ENCODE assay signal across 15 cellular contexts in the genomic region with DNA sequence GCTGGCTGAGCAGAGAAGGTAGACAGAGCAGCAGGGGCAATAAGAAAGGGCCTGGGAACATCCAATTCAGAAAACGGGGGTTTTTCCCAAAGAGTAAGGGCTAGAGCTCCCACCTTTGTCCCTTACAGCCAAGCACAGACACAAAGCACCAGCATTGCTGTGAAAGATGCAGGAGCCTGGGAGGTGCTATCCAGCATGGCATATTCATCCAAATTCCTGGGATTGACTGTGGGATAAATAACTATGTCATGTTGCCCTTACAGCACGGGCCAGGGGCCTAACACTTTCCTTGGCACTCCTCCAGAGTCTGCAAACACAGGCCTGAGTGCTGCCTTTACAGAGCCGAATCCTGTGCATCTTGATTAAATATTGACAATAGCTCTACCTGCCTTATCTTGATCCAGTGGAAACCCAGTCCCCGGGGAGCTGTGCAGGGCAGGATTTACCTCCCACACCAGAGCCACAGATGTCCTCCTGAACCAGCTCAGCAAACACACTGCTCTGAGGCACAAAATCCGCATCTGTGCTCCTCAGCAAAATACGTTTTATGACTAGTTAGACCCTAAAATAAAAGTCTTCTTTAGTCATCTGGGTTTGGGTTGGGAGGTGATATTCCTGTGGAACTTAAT. TPM values are rescaled to one million over a fixed set of nuclear protein-coding genes. Genes with fewer than 3 reads are reported as not detected.
DNase-seq lines count a peak whose midpoint lies in the region; ATAC-seq and TF ChIP-seq lines count a peak whose summit lies in the region.
"Had no signal": no experiment of that assay in that cellular context is flagged by ENCODE, and none has a peak within 500 bp of the region (broad histone marks: within the 10 kb centered on the region; RNA-seq: fewer than 3 reads in every experiment).

No MANE protein-coding gene starts in this region.

- TF ChIP-seq EP300 in transverse colon (IDR thresholded peaks at IDR 0.05; ENCODE audit: low read depth) = no peak

- intact Hi-C loops in body of pancreas (cut with DNase I) = no loop called here
- intact Hi-C loops in transverse colon (cut with DNase I; ENCODE audit: low total_unique reads) = no loop called here

- H3K4me3 ChIP-seq in body of pancreas = no peak overlapping the region
- H3K4me3 ChIP-seq in transverse colon = no peak overlapping the region
- H3K4me3 ChIP-seq: left ventricle myocardium inferior, thyroid gland had no signal

- no peaks in the 10 kb centered on the region for H3K27me3 ChIP-seq in body of pancreas
- H3K27me3 ChIP-seq in transverse colon = no peaks in the 10 kb centered on the region
- H3K27me3 ChIP-seq: neutrophil, thyroid gland had no signal

- TF ChIP-seq CTCF in body of pancreas (IDR thresholded peaks at IDR 0.05) (no peak), transverse colon (IDR thresholded peaks at IDR 0.05) (no peak)

- no peak for TF ChIP-seq POLR2A in body of pancreas (IDR thresholded peaks at IDR 0.05)
- no peak for TF ChIP-seq POLR2A in transverse colon (IDR thresholded peaks at IDR 0.05)

- WGBS in body of pancreas, 2 donors = 18 to 24% methylated on average over 6 of the region's 6 CpGs
- 12 to 59% methylated on average over 2 to 6 of the region's 6 CpGs for WGBS in transverse colon (ENCODE audit: low coverage in 1 of 2), 2 donors

- ATAC-seq in body of pancreas = peak; percentile 86
- ATAC-seq: effector memory CD8-positive, alpha-beta T cell had no signal

- in situ Hi-C loops in transverse colon (cut with MboI; ENCODE audit: low pct_ligation_motif_present in 1 of 4, low pct_unique_long_range_greater_than_20kb in 1 of 4, low sequenced_read_pairs in 3 of 4) = no loop called here
- in situ Hi-C loops in G401 (cut with HindIII; ENCODE audit: low sequenced_read_pairs) = no loop called here

- H3K36me3 ChIP-seq in body of pancreas (replicated peaks in 1 of 2; ENCODE audit: insufficient read depth in 1 of 2, low read depth in 2 of 2) = no peaks in the 10 kb centered on the region
- H3K36me3 ChIP-seq in transverse colon = no peaks in the 10 kb centered on the region
- H3K36me3 ChIP-seq: left ventricle myocardium inferior, neutrophil, thyroid gland had no signal

- H3K27ac ChIP-seq in body of pancreas (peak overlapping the region; percentile 46 to 78 (median 74)), transverse colon (peak overlapping the region in 3 of 4 donors; percentile 19 to 47 (median 35))
- H3K27ac ChIP-seq: KMS-11, left ventricle myocardium inferior, neutrophil, thyroid gland had no signal

- H3K9me3 ChIP-seq in body of pancreas = no peaks in the 10 kb centered on the region
- H3K9me3 ChIP-seq in transverse colon = peaks cover 0 to 5% of the 10 kb centered on the region in 2 donors
- H3K9me3 ChIP-seq: neutrophil, thyroid gland had no signal

- DNase-seq in NCI-H1092 (lab: John Stamatoyannopoulos, UW) (peak; percentile 93), NCI-H446 treated with DMSO at 0.1 percent for 48 hours (lab: John Stamatoyannopoulos, UW) (peak; percentile 21), body of pancreas (peak; percentile 63 to 86 (median 79)), transverse colon (peak; percentile 48), cerebellar cortex (ENCODE audit: low spot score) (no peak), SW480 (ENCODE audit: low spot score) (no peak), G401 (ENCODE audit: low spot score) (no peak)
- DNase-seq: activated CD4-positive, alpha-beta T cell treated with anti-CD3 and anti-CD28 coated beads for 4 hours; effector memory CD8-positive, alpha-beta T cell; left ventricle myocardium inferior; SW 1271; thyroid gland had no signal

- H3K4me1 ChIP-seq in body of pancreas = peaks cover 74% of the 10 kb centered on the region
- peaks cover 5 to 39% (median 21%) of the 10 kb centered on the region in 4 donors for H3K4me1 ChIP-seq in transverse colon

RNA-seq across cellular contexts. Expression of a gene that starts 36.3 kb away (rescaled TPM):
- total RNA-seq in body of pancreas = 10 to 100 TPM in 1 of 2 donors, 1 to 10 TPM in 1; 1.0 to 10.9 TPM
- 1 to 10 TPM; 6.0 to 9.6 (median 7.1) TPM for total RNA-seq in transverse colon
- total RNA-seq in G401 (2014; rRNA removed; shearing (Covaris generic)) = not detected in 2 replicates
- total RNA-seq: Daoy had no signal

RNA-seq across cellular contexts. Expression of a gene that starts 44.5 kb away (rescaled TPM):
- total RNA-seq in body of pancreas (1 to 10 TPM in 1 of 2 donors, not detected in 1; 8.9 TPM), transverse colon (10 to 100 TPM in 1 of 4 donors, 1 to 10 TPM in 3; 1.4 to 19.8 (median 2.9) TPM)
- 7.0 and 28.4 TPM in 2 replicates for total RNA-seq in G401 (2014; rRNA removed; shearing (Covaris generic))
- total RNA-seq: Daoy had no signal

Comparison
In these comparisons a context has a peak if more than half of its experiments do, and no peak if none do; other contexts are left out.
1. DNase-seq: peak in NCI-H1092 (single experiment), NCI-H446 treated with DMSO at 0.1 percent for 48 hours (single experiment), body of pancreas (4 of 4) and transverse colon (single experiment); none in cerebellar cortex (single experiment), SW480 (single experiment) and G401 (single experiment).